Comparison of ENCODE assay signal across 29 cellular contexts in the genomic region with DNA sequence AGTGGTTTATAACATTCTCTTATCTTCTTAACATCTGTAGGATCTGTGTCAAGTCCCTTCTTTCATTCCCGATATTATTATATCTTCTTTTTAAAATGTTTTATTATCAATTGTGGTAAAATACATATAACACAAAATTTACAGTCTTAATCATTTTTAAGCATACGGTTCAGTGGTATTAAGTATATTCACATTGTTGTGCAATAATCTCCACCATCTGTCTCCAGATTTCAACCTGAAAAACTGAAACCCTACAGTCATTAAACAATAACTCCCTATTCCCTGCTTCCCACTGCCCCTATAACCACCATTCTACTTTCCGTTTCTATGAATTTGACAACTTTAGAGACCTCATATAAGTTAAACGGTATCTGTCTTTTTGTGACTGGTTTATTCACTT.
"Had no signal": no experiment of that assay in that cellular context is flagged by ENCODE, and none has a peak within 500 bp of the region (broad histone marks: within the 10 kb centered on the region; RNA-seq: fewer than 3 reads in every experiment).

No MANE protein-coding gene starts in this region.

- H3K36me3 ChIP-seq: adrenal gland, colonic mucosa had no signal

- H3K4me3 ChIP-seq: adrenal gland, body of pancreas, colonic mucosa, gastroesophageal sphincter, heart right ventricle, hepatocyte had no signal

- H3K9me3 ChIP-seq: adrenal gland, body of pancreas, colonic mucosa, gastroesophageal sphincter, heart right ventricle had no signal

- H3K4me1 ChIP-seq: adrenal gland, body of pancreas, colonic mucosa, foreskin keratinocyte, gastroesophageal sphincter, heart right ventricle had no signal

- DNase-seq: activated CD4-positive, alpha-beta memory T cell treated with anti-CD3 and anti-CD28 coated beads for 36 hours; activated CD4-positive, alpha-beta T cell treated with anti-CD3 and anti-CD28 coated beads for 36 hours; activated CD4-positive, alpha-beta T cell treated with anti-CD3 and anti-CD28 coated beads, Interleukin-2, amount 10 ng/mL, durations not matched to agents 24 days and 14 days; activated CD4-positive, CD25-positive, alpha-beta regulatory T cell; activated CD4-positive, CD25-positive, alpha-beta regulatory T cell treated with anti-CD3 and anti-CD28 coated beads, Interleukin-2, amount 50 U/mL, for 72 hours; activated CD8-positive, alpha-beta memory T cell treated with anti-CD3 and anti-CD28 coated beads, Interleukin-2, amount 10 ng/mL, durations not matched to agents 7 days and 5 days; activated CD8-positive, alpha-beta memory T cell treated with anti-CD3 and anti-CD28 coated beads, Interleukin-2, amount 50 U/mL, for 4 hours; activated CD8-positive, alpha-beta T cell treated with anti-CD3 and anti-CD28 coated beads, Interleukin-2, amount 10 ng/mL, durations not matched to agents 7 days and 5 days; activated effector memory CD4-positive, alpha-beta T cell treated with anti-CD3 and anti-CD28 coated beads, Interleukin-2, amount 50 U/mL, for 16 hours; activated naive CD4-positive, alpha-beta T cell treated with anti-CD3 and anti-CD28 coated beads for 36 hours; activated naive CD8-positive, alpha-beta T cell treated with anti-CD3 and anti-CD28 coated beads for 36 hours; activated naive CD8-positive, alpha-beta T cell treated with anti-CD3 and anti-CD28 coated beads, Interleukin-2, amount 50 U/mL, for 24 hours; activated T-cell treated with anti-CD3 and anti-CD28 coated beads, Interleukin-2, amount 50 U/mL, for 1 hour; activated T-cell treated with anti-CD3 and anti-CD28 coated beads, Interleukin-2, amount 50 U/mL, for 48 hours; adrenal gland; amygdala; aorta; body of pancreas; caudate nucleus; cerebellar nuclear complex; colonic mucosa; effector CD8-positive, alpha-beta T cell; endodermal cell; foreskin keratinocyte; heart right ventricle; T-helper 2 cell had no signal

- ATAC-seq: activated CD4-positive, alpha-beta T cell treated with anti-CD3 and anti-CD28 coated beads for 36 hours; activated CD8-positive, alpha-beta memory T cell treated with anti-CD3 and anti-CD28 coated beads, Interleukin-2, amount 10 ng/mL, durations not matched to agents 7 days and 5 days; activated CD8-positive, alpha-beta T cell treated with anti-CD3 and anti-CD28 coated beads, Interleukin-2, amount 10 ng/mL, durations not matched to agents 7 days and 5 days; activated naive CD8-positive, alpha-beta T cell treated with anti-CD3 and anti-CD28 coated beads, Interleukin-2, amount 50 U/mL, for 24 hours; body of pancreas; esophagus mucosa; foreskin keratinocyte; gastroesophageal sphincter; heart right ventricle had no signal

- H3K4me2 ChIP-seq: hepatocyte had no signal

- H3K79me2 ChIP-seq: hepatocyte had no signal

- H3K27ac ChIP-seq: adrenal gland, body of pancreas, colonic mucosa, foreskin keratinocyte, gastroesophageal sphincter, heart right ventricle, hepatocyte had no signal

- H2AFZ ChIP-seq: hepatocyte had no signal

- H3K27me3 ChIP-seq: adrenal gland, body of pancreas, colonic mucosa, gastroesophageal sphincter, heart right ventricle, hepatocyte had no signal
